ENCODE assay signal across 12 cellular contexts in genomic region chr3:170171563-170171962, GRCh38. TPM values are rescaled to one million over a fixed set of nuclear protein-coding genes. Genes with fewer than 3 reads are reported as not detected.
DNase-seq lines count a peak whose midpoint lies in the region; ATAC-seq and TF ChIP-seq lines count a peak whose summit lies in the region.
"Had no signal": no experiment of that assay in that cellular context is flagged by ENCODE, and none has a peak within 500 bp of the region (broad histone marks: within the 10 kb centered on the region; RNA-seq: fewer than 3 reads in every experiment).

No MANE protein-coding gene starts in this region.

- DNase-seq in GM10248 (ENCODE audit: extremely low spot score) = peak; percentile 50
- DNase-seq in activated naive CD4-positive, alpha-beta T cell treated with anti-CD3 and anti-CD28 coated beads, Interleukin-2, amount 50 U/mL, for 72 hours (ENCODE audit: low spot score in 2 of 2) = no peak
- DNase-seq in DMS79 treated with DMSO at 0.1 percent for 48 hours (lab: John Stamatoyannopoulos, UW) = no peak
- DNase-seq in type B pancreatic cell (ENCODE audit: extremely low spot score, unreplicated experiment) = no peak
- no peak for DNase-seq in NCI-H1417 treated with DMSO at 0.1 percent for 48 hours (lab: John Stamatoyannopoulos, UW)
- DNase-seq: foreskin melanocyte, HCEC 1CT, NCI-H446 had no signal

- no peaks in the 10 kb centered on the region for H3K27me3 Mint-ChIP-seq in type B pancreatic cell

- H3K36me3 Mint-ChIP-seq in activated naive CD4-positive, alpha-beta T cell treated with anti-CD3 and anti-CD28 coated beads, Interleukin-2, amount 50 U/mL, for 72 hours = peaks cover 20 to 44% of the 10 kb centered on the region in 2 donors
- peaks cover 35% of the 10 kb centered on the region for H3K36me3 Mint-ChIP-seq in type B pancreatic cell

- ATAC-seq in GM19438 (IDR thresholded peaks at IDR 0.05; ENCODE audit: low read depth, unreplicated experiment) = peak; percentile 78
- peak; percentile 54 for ATAC-seq in HG03097 (IDR thresholded peaks at IDR 0.05; ENCODE audit: low FRiP score, unreplicated experiment)
- ATAC-seq in activated naive CD4-positive, alpha-beta T cell treated with anti-CD3 and anti-CD28 coated beads, Interleukin-2, amount 50 U/mL, for 72 hours = peak; percentile 20 to 71
- ATAC-seq in HG03039 (IDR thresholded peaks at IDR 0.05; ENCODE audit: unreplicated experiment) = no peak

- no peaks in the 10 kb centered on the region for H3K4me1 Mint-ChIP-seq in type B pancreatic cell (ENCODE audit: unreplicated experiment)
- H3K4me1 Mint-ChIP-seq: neural crest cell had no signal

- CTCF ChIA-PET in GM10248 (lab: Yijun Ruan, JAX) = interaction anchor here (0.9 to 2.4 kb wide), 8 partner anchors 9 to 171 kb away, joined by 3 to 8 read pairs (median 4); partner anchors contain the start of gene PHC3

- H3K9me3 Mint-ChIP-seq in activated naive CD4-positive, alpha-beta T cell treated with anti-CD3 and anti-CD28 coated beads, Interleukin-2, amount 50 U/mL, for 72 hours = no peaks in the 10 kb centered on the region
- no peaks in the 10 kb centered on the region for H3K9me3 Mint-ChIP-seq in type B pancreatic cell
- H3K9me3 Mint-ChIP-seq: neural crest cell had no signal

- TF ChIP-seq CTCF in GM10248 (IDR thresholded peaks at IDR 0.05; ENCODE audit: control extremely low read depth, extremely low read depth, low read depth, missing control alignments) = no peak
- TF ChIP-seq CTCF in type B pancreatic cell (conservative IDR thresholded peaks at IDR 0.05) = no peak

- H3K27ac Mint-ChIP-seq in activated naive CD4-positive, alpha-beta T cell treated with anti-CD3 and anti-CD28 coated beads, Interleukin-2, amount 50 U/mL, for 72 hours = peak overlapping the region; percentile 32 to 70
- H3K27ac Mint-ChIP-seq in type B pancreatic cell = no peak overlapping the region

- POLR2A ChIA-PET in GM10248 (lab: Yijun Ruan, JAX) = interaction anchor here (0.9 kb wide), 1 partner anchor 22 kb away, joined by 3 read pairs; no protein-coding TSS in a partner anchor

- no peak overlapping the region for H3K4me3 Mint-ChIP-seq in type B pancreatic cell
- H3K4me3 Mint-ChIP-seq: neural crest cell had no signal

RNA-seq across cellular contexts. Expression of gene PHC3, which starts 10.0 kb away (rescaled TPM):
- 10 to 100 TPM; 62.0 to 85.5 TPM for total RNA-seq in activated naive CD4-positive, alpha-beta T cell treated with anti-CD3 and anti-CD28 coated beads, Interleukin-2, amount 50 U/mL, for 72 hours
- total RNA-seq in type B pancreatic cell (ENCODE audit: low replicate concordance) = 38.2 and 49.3 TPM in 2 replicates

RNA-seq across cellular contexts. Expression of gene PRKCI, which starts 50.7 kb away (rescaled TPM):
- 10 to 100 TPM; 24.5 to 34.0 TPM for total RNA-seq in activated naive CD4-positive, alpha-beta T cell treated with anti-CD3 and anti-CD28 coated beads, Interleukin-2, amount 50 U/mL, for 72 hours
- total RNA-seq in type B pancreatic cell (ENCODE audit: low replicate concordance) = 47.3 and 54.9 TPM in 2 replicates
